5 cellular contexts compared by ENCODE assay signal in genomic region chr16:65353183-65353582, GRCh38.
"Had no signal": no experiment of that assay in that cellular context is flagged by ENCODE, and none has a peak within 500 bp of the region (broad histone marks: within the 10 kb centered on the region; RNA-seq: fewer than 3 reads in every experiment).

No MANE protein-coding gene starts in this region.

- DNase-seq: IMR-90, KBM-7 had no signal

- H3K27ac Mint-ChIP-seq: IgD-negative memory B cell had no signal

- H3K4me3 Mint-ChIP-seq: IgD-negative memory B cell had no signal

- H3K27me3 Mint-ChIP-seq: IgD-negative memory B cell had no signal

- H3K4me3 ChIP-seq: K562 had no signal

- H3K27ac ChIP-seq: HL-60 had no signal

- H3K4me1 Mint-ChIP-seq: IgD-negative memory B cell had no signal

- H3K36me3 Mint-ChIP-seq: IgD-negative memory B cell had no signal
